ENCODE assay signal across 8 cellular contexts in the genomic region with DNA sequence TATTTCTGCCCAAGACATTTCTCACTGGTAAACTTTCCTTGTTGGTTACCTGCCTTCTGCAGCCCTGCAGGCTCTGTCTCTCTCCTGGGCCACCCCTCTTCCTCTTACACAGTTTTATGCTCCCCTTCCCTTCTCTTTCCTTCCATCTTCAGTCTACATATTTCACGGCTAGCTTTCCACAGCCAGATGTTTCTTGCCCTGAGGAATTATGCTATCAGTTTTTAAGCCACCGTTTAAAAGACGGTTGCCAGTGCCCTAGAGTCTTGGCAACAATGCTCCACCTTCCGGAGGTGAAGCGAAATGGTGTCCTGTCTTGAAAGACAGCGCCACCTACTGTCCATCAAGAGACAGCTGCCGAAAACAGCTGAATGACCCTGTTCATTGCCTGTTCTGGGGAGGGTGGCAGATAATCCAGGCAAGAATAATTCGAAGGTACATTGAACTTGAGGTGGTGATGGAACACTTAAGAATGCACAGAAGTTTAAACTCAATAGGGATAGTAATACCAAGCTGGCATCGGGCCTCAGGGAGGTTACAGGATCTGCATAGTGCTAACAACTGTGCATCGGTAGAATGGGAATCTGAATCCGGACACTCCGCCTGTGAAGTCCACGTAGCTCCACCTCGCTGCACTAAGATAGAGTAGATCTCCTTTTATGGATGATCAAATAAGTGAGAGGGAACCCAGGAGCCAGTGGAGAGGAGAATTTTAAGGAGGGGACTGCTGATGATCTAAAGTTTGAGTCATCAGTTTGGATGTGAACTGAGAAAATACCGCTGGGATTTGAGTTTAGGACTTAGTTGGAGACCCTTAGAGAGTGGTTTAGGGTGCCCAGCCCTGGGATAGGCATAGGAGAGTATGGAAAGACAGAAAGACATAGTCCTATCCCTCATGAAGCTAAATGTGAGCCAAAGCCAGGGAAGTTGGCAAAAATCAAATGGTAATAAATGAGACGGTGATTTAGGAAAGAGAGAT. TPM values are rescaled to one million over a fixed set of nuclear protein-coding genes. Genes with fewer than 3 reads are reported as not detected.
DNase-seq lines count a peak whose midpoint lies in the region; ATAC-seq and TF ChIP-seq lines count a peak whose summit lies in the region.

No MANE protein-coding gene starts in this region.

- H3K9me3 ChIP-seq in right lobe of liver: no peaks in the 10 kb centered on the region

- in situ Hi-C loops in G401 (cut with HindIII; ENCODE audit: low sequenced_read_pairs): no loop called here

- no peaks in the 10 kb centered on the region for H3K36me3 ChIP-seq in right lobe of liver

- H3K27ac ChIP-seq in right lobe of liver: no peak overlapping the region

- peaks cover 0 to 8% of the 10 kb centered on the region in 2 donors for H3K27me3 ChIP-seq in right lobe of liver

- TF ChIP-seq POLR2A in right lobe of liver (IDR thresholded peaks at IDR 0.05): no peak

- peak; percentile 95 to 99 (median 98) for TF ChIP-seq CTCF in right lobe of liver (IDR thresholded peaks at IDR 0.05)

- WGBS in right lobe of liver (ENCODE audit: insufficient coverage, low coverage, low lambda C conversion rate, missing lambda C conversion rate): 21% methylated on average over 16 of the region's 16 CpGs

- peak; percentile 57 for ATAC-seq in HG03159 (IDR thresholded peaks at IDR 0.05; ENCODE audit: unreplicated experiment)
- ATAC-seq in right lobe of liver: peak; percentile 90 to 99 (median 96)
- no peak for ATAC-seq in HG03442 (IDR thresholded peaks at IDR 0.05; ENCODE audit: unreplicated experiment)

- DNase-seq in G401 (ENCODE audit: low spot score): peak; percentile 89
- DNase-seq in NCI-H774 (lab: John Stamatoyannopoulos, UW): peak; percentile 64
- DNase-seq in activated CD4-positive, alpha-beta T cell treated with anti-CD3 and anti-CD28 coated beads, Interleukin-2, amount 50 U/mL, for 24 hours (ENCODE audit: low read depth in 1 of 2, low spot score in 1 of 2): peak; percentile 9 to 76
- DNase-seq in dermis blood vessel endothelial cell: peak; percentile 89
- DNase-seq in right lobe of liver: peak in 2 of 3 donors; percentile 54 to 73
- DNase-seq in stimulated activated CD4-positive, alpha-beta T cell treated with anti-CD3 and anti-CD28 coated beads, TNF-alpha, amount 100 ng/mL, for 24 hours (ENCODE audit: low read depth in 3 of 3): peak; percentile 39 to 60 (median 48)

- H3K4me3 ChIP-seq in right lobe of liver: no peak overlapping the region

- intact Hi-C loops in right lobe of liver (cut with DNase I): no loop called here

- H3K4me1 ChIP-seq in right lobe of liver: peaks cover 0 to 9% (median 2%) of the 10 kb centered on the region in 4 donors

RNA-seq across cellular contexts. Expression of gene TRIM40, which starts 4.8 kb away (rescaled TPM):
- not detected in 2 replicates for total RNA-seq in G401 (2014; rRNA removed; shearing (Covaris generic))
- total RNA-seq in dermis blood vessel endothelial cell (not detected in 2 replicates), right lobe of liver (1 to 10 TPM in 1 of 6 experiments, under 1 TPM in 1, not detected in 4; 0.18 to 5.2 TPM)

RNA-seq across cellular contexts. Expression of gene TRIM31, which starts 18.3 kb away (rescaled TPM):
- not detected in 2 replicates for total RNA-seq in G401 (2014; rRNA removed; shearing (Covaris generic))
- total RNA-seq in dermis blood vessel endothelial cell: not detected in 2 replicates
- 1 to 10 TPM in 1 of 6 experiments, under 1 TPM in 5; 0.32 to 5.1 (median 0.60) TPM for total RNA-seq in right lobe of liver

RNA-seq across cellular contexts. Expression of gene TRIM10, which starts 29.8 kb away (rescaled TPM):
- total RNA-seq in G401 (2014; rRNA removed; shearing (Covaris generic)): not detected in 2 replicates
- not detected in 2 replicates for total RNA-seq in dermis blood vessel endothelial cell
- total RNA-seq in right lobe of liver: 1 to 10 TPM in 5 of 6 experiments, under 1 TPM in 1; 0.74 to 2.4 (median 1.4) TPM

RNA-seq across cellular contexts. Expression of gene TRIM15, which starts 32.2 kb away (rescaled TPM):
- total RNA-seq in G401 (2014; rRNA removed; shearing (Covaris generic)): not detected in 2 replicates
- total RNA-seq in dermis blood vessel endothelial cell (not detected in 2 replicates), right lobe of liver (10 to 100 TPM in 1 of 6 experiments, 1 to 10 TPM in 5; 1.7 to 17.7 (median 5.7) TPM)

RNA-seq across cellular contexts. Expression of gene RNF39, which starts 55.6 kb away (rescaled TPM):
- not detected in 2 replicates for total RNA-seq in G401 (2014; rRNA removed; shearing (Covaris generic))
- 0.05 TPM in 1 of 2 replicates, not detected in the other for total RNA-seq in dermis blood vessel endothelial cell
- total RNA-seq in right lobe of liver: not detected
